In genomic region chr9:136838314-136839228, GRCh38 we compare ENCODE assay signal across 19 cellular contexts. TPM values are rescaled to one million over a fixed set of nuclear protein-coding genes. Genes with fewer than 3 reads are reported as not detected.
DNase-seq lines count a peak whose midpoint lies in the region; ATAC-seq, FAIRE-seq and TF ChIP-seq lines count a peak whose summit lies in the region.
"Had no signal": no experiment of that assay in that cellular context is flagged by ENCODE, and none has a peak within 500 bp of the region (broad histone marks: within the 10 kb centered on the region; RNA-seq: fewer than 3 reads in every experiment).

No MANE protein-coding gene starts in this region.

- intact Hi-C loops in K562 (cut with micrococcal nuclease): no loop called here
- intact Hi-C loops in pancreas (cut with DNase I): no loop called here

- TF ChIP-seq CTCF in K562 (IDR thresholded peaks at IDR 0.05 in 2 of 3, conservative IDR thresholded peaks at IDR 0.05 in 1 of 3; ENCODE audit: insufficient read depth in 2 of 3, low read depth in 1 of 3, low read length in 3 of 3): no peak
- no peak for TF ChIP-seq CTCF in pancreas (IDR thresholded peaks at IDR 0.05)

- H3K4me2 ChIP-seq in K562 (ENCODE audit: insufficient read depth, low read length): no peak overlapping the region
- H3K4me2 ChIP-seq: KMS-11, SK-N-SH had no signal

- no peaks in the 10 kb centered on the region for H3K27me3 ChIP-seq in K562 (ENCODE audit: control insufficient read depth in 2 of 2, insufficient read depth in 2 of 2, low read length in 2 of 2)
- H3K27me3 ChIP-seq in pancreas: no peaks in the 10 kb centered on the region
- H3K27me3 ChIP-seq: Peyer's patch had no signal

- in situ Hi-C loops in G401 (cut with HindIII; ENCODE audit: low sequenced_read_pairs): no loop called here
- in situ Hi-C loops in K562 (cut with MboI): no loop called here

- ATAC-seq in K562: no peak
- no peak for ATAC-seq in pancreas
- ATAC-seq: CD8-positive, alpha-beta T cell; Right ventricle myocardium inferior had no signal

- FAIRE-seq in K562 (lab: Jason Lieb, UNC): no peak
- FAIRE-seq in pancreas (lab: Jason Lieb, UNC): no peak

- peaks cover 12 to 85% of the 10 kb centered on the region in 2 experiments for H3K4me1 ChIP-seq in K562 (replicated peaks in 1 of 2; ENCODE audit: control insufficient read depth in 2 of 2, insufficient read depth in 2 of 2, low read length in 2 of 2)
- H3K4me1 ChIP-seq in pancreas: peaks cover 21 to 26% (median 26%) of the 10 kb centered on the region in 3 donors

- H3K9ac ChIP-seq in K562 (ENCODE audit: insufficient read depth in 1 of 2, low read depth in 2 of 2, low read length in 2 of 2): peak overlapping the region in 1 of 2 experiments; percentile 75; a peak in 2 of 4 replicates
- H3K9ac ChIP-seq: KMS-11, SK-N-SH had no signal

- peaks cover 3% of the 10 kb centered on the region for H3K9me1 ChIP-seq in K562 (ENCODE audit: control insufficient read depth, insufficient read depth, low read length)

- H3K9me3 ChIP-seq in K562 (replicated peaks; ENCODE audit: control insufficient read depth, insufficient read depth, low read depth, low read length) (no peaks in the 10 kb centered on the region), pancreas (no peaks in the 10 kb centered on the region)
- H3K9me3 ChIP-seq: Peyer's patch, SK-N-SH had no signal

- H3K4me3 ChIP-seq in K562 (no peak overlapping the region), pancreas (no peak overlapping the region)
- H3K4me3 ChIP-seq: Peyer's patch had no signal

- CTCF ChIA-PET in K562 (lab: Yijun Ruan, JAX; ENCODE audit: low intra/inter-chr PET ratio): no interaction called here

- POLR2A ChIA-PET in K562 (lab: Yijun Ruan, JAX): interaction anchor here (0.6 to 1.3 kb wide), 5 partner anchors 8 to 159 kb away, joined by 3 to 5 read pairs (median 3); no protein-coding TSS in a partner anchor

- H2AFZ ChIP-seq in K562 (ENCODE audit: low read depth, low read length): no peak overlapping the region

- TF ChIP-seq EP300 in K562 (IDR thresholded peaks at IDR 0.05; ENCODE audit: low read length): no peak

- no TSS peak for BruUV-seq in K562 (replicated peaks; lab: Mats Ljungman, UMichigan)

- H3K79me2 ChIP-seq in K562 (ENCODE audit: control insufficient read depth, insufficient read depth, low read length): no peaks in the 10 kb centered on the region

- DNase-seq in G401 (ENCODE audit: low spot score) (peak; percentile 52), HK-2 (ENCODE audit: unreplicated experiment) (peak; percentile 50), K562 (ENCODE audit: extremely low read depth in 1 of 4, low spot score in 3 of 4) (no peak), pancreas (peak in 4 of 6 donors; percentile 21 to 72 (median 38)), SHP77 treated with DMSO at 0.1 percent for 48 hours (lab: John Stamatoyannopoulos, UW) (no peak), Ammon's horn (ENCODE audit: low spot score) (no peak), SIG-M5 (lab: John Stamatoyannopoulos, UW) (no peak)
- DNase-seq: ACHN, EL, HFFc6, NCI-H1092 treated with DMSO at 0.1 percent for 48 hours, NCI-H146, NCI-H2029, NCI-H524 treated with DMSO at 0.1 percent for 48 hours, Peyer's patch, SK-N-SH had no signal

- 81% methylated on average over 17 of the region's 29 CpGs for WGBS in K562 (ENCODE audit: insufficient coverage, low coverage, missing lambda C conversion rate)
- 84% methylated on average over 29 of the region's 29 CpGs for WGBS in pancreas, 2 donors

- peaks cover 17% of the 10 kb centered on the region for H4K20me1 ChIP-seq in K562 (replicated peaks; ENCODE audit: control insufficient read depth, insufficient read depth, low read length)

- no peak for TF ChIP-seq RAD21 in K562 (CRISPR knock-in tag; conservative IDR thresholded peaks at IDR 0.05 in 1 of 2, IDR thresholded peaks at IDR 0.05 in 1 of 2)

- H3K27ac ChIP-seq in K562 (ENCODE audit: extremely low read depth, low read depth, low read length): no peak overlapping the region
- H3K27ac ChIP-seq in pancreas: no peak overlapping the region
- H3K27ac ChIP-seq: KMS-11 had no signal

- TF ChIP-seq POLR2A in K562 (conservative IDR thresholded peaks at IDR 0.05): peak; percentile 34; the same call in 1 of the 2 replicates

- H3K36me3 ChIP-seq in K562 (ENCODE audit: control insufficient read depth, insufficient read depth, low read length): peaks cover 67% of the 10 kb centered on the region; the same call in 2 of the 3 replicates
- peaks cover 0 to 12% (median 0%) of the 10 kb centered on the region in 3 donors for H3K36me3 ChIP-seq in pancreas

RNA-seq across cellular contexts. Expression of gene AJM1, which starts 3.7 kb away (rescaled TPM):
- total RNA-seq in G401 (2014; rRNA removed; shearing (Covaris generic)): 0.49 and 1.1 TPM in 2 replicates
- 3.5 and 12.8 TPM in 2 replicates for total RNA-seq in K562 (2011; cell fraction: chromatin; rRNA removed; ENCODE audit: low replicate concordance)
- total RNA-seq in K562 (2011; cell fraction: nucleolus; rRNA removed): 13.2 and 13.6 TPM in 2 replicates
- 7.8 and 10.9 TPM in 2 replicates for total RNA-seq in K562 (2011; cell fraction: nucleoplasm; rRNA removed)
- 2.0 and 2.8 TPM in 2 replicates for total RNA-seq in K562 (2014; rRNA removed)
- 0.07 TPM in 1 of 2 replicates, not detected in the other for total RNA-seq in K562 (2014; rRNA removed; fragmentation: Illumina TruSeq; extraction: Trizol)
- total RNA-seq in K562 (2015; rRNA removed; fragmentation: Illumina TruSeq; extraction: Trizol): 0.83 and 0.94 TPM in 2 replicates
- 3.2 TPM in 2 replicates for total RNA-seq in K562 (2021)
- polyA plus RNA-seq in K562 (2011; rRNA removed): 0.46 and 1.1 TPM in 2 replicates
- polyA plus RNA-seq in K562 (2011; cell fraction: cytosol; rRNA removed): 0.49 and 1.00 TPM in 2 replicates
- 11.7 and 16.6 TPM in 2 replicates for polyA plus RNA-seq in K562 (2011; cell fraction: nucleus; rRNA removed)
- 2.1 and 4.3 TPM in 2 replicates for polyA plus RNA-seq in K562 (2012)
- polyA plus RNA-seq in K562 (2014; fragmentation: Illumina TruSeq; extraction: Trizol): 0.06 and 0.54 TPM in 2 replicates
- under 1 TPM in 1 of 2 experiments, not detected in 1; 0.01 TPM for polyA plus RNA-seq in K562 (2014; fragmentation: Nextera tagmentation; extraction: Ambion mirVana)
- 2.2 and 3.7 TPM in 2 replicates for polyA plus RNA-seq in K562 (2014; rRNA removed)
- polyA minus RNA-seq in K562 (2011; rRNA and poly(A)+ RNA removed): 0.11 and 0.12 TPM in 2 replicates
- 0.86 and 1.3 TPM in 2 replicates for polyA minus RNA-seq in K562 (2011; cell fraction: cytosol; rRNA and poly(A)+ RNA removed)
- polyA minus RNA-seq in K562 (2011; cell fraction: nucleus; rRNA and poly(A)+ RNA removed): 2.6 and 3.0 TPM in 2 replicates
- 1 to 10 TPM; 2.9 to 5.5 (median 4.2) TPM for total RNA-seq in pancreas
- 10 to 100 TPM in 1 of 2 donors, 1 to 10 TPM in 1; 9.0 to 11.7 TPM for polyA plus RNA-seq in pancreas

RNA-seq across cellular contexts. Expression of gene PHPT1, which starts 10.6 kb away (rescaled TPM):
- total RNA-seq in G401 (2014; rRNA removed; shearing (Covaris generic)): 139 and 226 TPM in 2 replicates
- 45.1 and 180 TPM in 2 replicates for total RNA-seq in K562 (2011; cell fraction: chromatin; rRNA removed; ENCODE audit: low replicate concordance)
- 169 and 176 TPM in 2 replicates for total RNA-seq in K562 (2011; cell fraction: nucleolus; rRNA removed)
- total RNA-seq in K562 (2011; cell fraction: nucleoplasm; rRNA removed): 73.7 and 101 TPM in 2 replicates
- total RNA-seq in K562 (2014; rRNA removed) (114 and 142 TPM in 2 replicates), K562 (2014; rRNA removed; fragmentation: Illumina TruSeq; extraction: Trizol) (16.4 and 20.9 TPM in 2 replicates), K562 (2015; rRNA removed; fragmentation: Illumina TruSeq; extraction: Trizol) (93.0 and 96.7 TPM in 2 replicates), K562 (2021) (126 and 135 TPM in 2 replicates), pancreas (10 to 100 TPM; 75.2 to 95.5 (median 79.0) TPM)
- polyA plus RNA-seq in K562 (2011; rRNA removed) (50.9 and 84.3 TPM in 2 replicates), K562 (2014; fragmentation: Illumina TruSeq; extraction: Trizol) (80.2 and 98.6 TPM in 2 replicates), K562 (2014; fragmentation: Nextera tagmentation; extraction: Ambion mirVana) (100 to 1,000 TPM; 131 to 166 TPM), K562 (2014; rRNA removed) (129 and 161 TPM in 2 replicates), pancreas (100 to 1,000 TPM; 180 to 189 TPM)
- polyA plus RNA-seq in K562 (2011; cell fraction: cytosol; rRNA removed): 137 and 211 TPM in 2 replicates
- 314 and 360 TPM in 2 replicates for polyA plus RNA-seq in K562 (2011; cell fraction: nucleus; rRNA removed)
- polyA plus RNA-seq in K562 (2012): 124 and 150 TPM in 2 replicates
- 7.0 and 7.2 TPM in 2 replicates for polyA minus RNA-seq in K562 (2011; rRNA and poly(A)+ RNA removed)
- 19.4 and 27.9 TPM in 2 replicates for polyA minus RNA-seq in K562 (2011; cell fraction: cytosol; rRNA and poly(A)+ RNA removed)
- 31.0 and 41.3 TPM in 2 replicates for polyA minus RNA-seq in K562 (2011; cell fraction: nucleus; rRNA and poly(A)+ RNA removed)

RNA-seq across cellular contexts. Expression of gene MAMDC4, which starts 13.6 kb away (rescaled TPM):
- total RNA-seq in G401 (2014; rRNA removed; shearing (Covaris generic)): 1.9 TPM in 2 replicates
- 9.8 and 44.0 TPM in 2 replicates for total RNA-seq in K562 (2011; cell fraction: chromatin; rRNA removed; ENCODE audit: low replicate concordance)
- total RNA-seq in K562 (2011; cell fraction: nucleolus; rRNA removed): 38.6 and 45.4 TPM in 2 replicates
- total RNA-seq in K562 (2011; cell fraction: nucleoplasm; rRNA removed): 15.4 and 16.5 TPM in 2 replicates
- total RNA-seq in K562 (2014; rRNA removed): 4.5 and 7.1 TPM in 2 replicates
- 0.10 and 0.47 TPM in 2 replicates for total RNA-seq in K562 (2014; rRNA removed; fragmentation: Illumina TruSeq; extraction: Trizol)
- 2.9 and 3.6 TPM in 2 replicates for total RNA-seq in K562 (2015; rRNA removed; fragmentation: Illumina TruSeq; extraction: Trizol)
- total RNA-seq in K562 (2021): 9.6 and 11.0 TPM in 2 replicates
- 1.3 and 3.6 TPM in 2 replicates for polyA plus RNA-seq in K562 (2011; rRNA removed)
- 0.74 and 2.6 TPM in 2 replicates for polyA plus RNA-seq in K562 (2011; cell fraction: cytosol; rRNA removed)
- 45.8 and 94.5 TPM in 2 replicates for polyA plus RNA-seq in K562 (2011; cell fraction: nucleus; rRNA removed)
- 6.9 and 15.2 TPM in 2 replicates for polyA plus RNA-seq in K562 (2012)
- polyA plus RNA-seq in K562 (2014; fragmentation: Illumina TruSeq; extraction: Trizol): 1.5 and 2.2 TPM in 2 replicates
- polyA plus RNA-seq in K562 (2014; fragmentation: Nextera tagmentation; extraction: Ambion mirVana): under 1 TPM; 0.03 to 0.18 TPM
- polyA plus RNA-seq in K562 (2014; rRNA removed): 7.9 and 10.8 TPM in 2 replicates
- 0.06 and 0.21 TPM in 2 replicates for polyA minus RNA-seq in K562 (2011; rRNA and poly(A)+ RNA removed)
- polyA minus RNA-seq in K562 (2011; cell fraction: cytosol; rRNA and poly(A)+ RNA removed): 1.1 and 1.5 TPM in 2 replicates
- 5.0 and 5.6 TPM in 2 replicates for polyA minus RNA-seq in K562 (2011; cell fraction: nucleus; rRNA and poly(A)+ RNA removed)
- total RNA-seq in pancreas: 10 to 100 TPM in 1 of 6 donors, 1 to 10 TPM in 5; 3.0 to 13.3 (median 4.8) TPM
- 10 to 100 TPM; 28.7 to 38.6 TPM for polyA plus RNA-seq in pancreas

RNA-seq across cellular contexts. Expression of gene EDF1, which starts 27.5 kb away (rescaled TPM):
- total RNA-seq in G401 (2014; rRNA removed; shearing (Covaris generic)): 308 and 348 TPM in 2 replicates
- 59.6 and 137 TPM in 2 replicates for total RNA-seq in K562 (2011; cell fraction: chromatin; rRNA removed; ENCODE audit: low replicate concordance)
- total RNA-seq in K562 (2011; cell fraction: nucleolus; rRNA removed): 95.8 and 97.7 TPM in 2 replicates
- total RNA-seq in K562 (2011; cell fraction: nucleoplasm; rRNA removed): 83.2 and 87.5 TPM in 2 replicates
- total RNA-seq in K562 (2014; rRNA removed): 532 and 564 TPM in 2 replicates
- 132 and 198 TPM in 2 replicates for total RNA-seq in K562 (2014; rRNA removed; fragmentation: Illumina TruSeq; extraction: Trizol)
- total RNA-seq in K562 (2015; rRNA removed; fragmentation: Illumina TruSeq; extraction: Trizol): 363 and 368 TPM in 2 replicates
- total RNA-seq in K562 (2021): 302 and 324 TPM in 2 replicates
- polyA plus RNA-seq in K562 (2011; rRNA removed): 235 TPM in 2 replicates
- polyA plus RNA-seq in K562 (2011; cell fraction: cytosol; rRNA removed): 308 and 335 TPM in 2 replicates
- polyA plus RNA-seq in K562 (2011; cell fraction: nucleus; rRNA removed): 223 and 253 TPM in 2 replicates
- polyA plus RNA-seq in K562 (2012): 389 and 638 TPM in 2 replicates
- polyA plus RNA-seq in K562 (2014; fragmentation: Illumina TruSeq; extraction: Trizol): 318 and 384 TPM in 2 replicates
- 100 to 1,000 TPM in 1 of 2 experiments, 10 to 100 TPM in 1; 81.0 to 108 TPM for polyA plus RNA-seq in K562 (2014; fragmentation: Nextera tagmentation; extraction: Ambion mirVana)
- 526 and 558 TPM in 2 replicates for polyA plus RNA-seq in K562 (2014; rRNA removed)
- polyA minus RNA-seq in K562 (2011; rRNA and poly(A)+ RNA removed): 128 and 129 TPM in 2 replicates
- 82.8 and 116 TPM in 2 replicates for polyA minus RNA-seq in K562 (2011; cell fraction: cytosol; rRNA and poly(A)+ RNA removed)
- 37.3 and 41.4 TPM in 2 replicates for polyA minus RNA-seq in K562 (2011; cell fraction: nucleus; rRNA and poly(A)+ RNA removed)
- total RNA-seq in pancreas: 100 to 1,000 TPM; 230 to 422 (median 268) TPM
- 100 to 1,000 TPM; 443 to 612 TPM for polyA plus RNA-seq in pancreas

RNA-seq across cellular contexts. Expression of gene RABL6, which starts 30.8 kb away (rescaled TPM):
- total RNA-seq in G401 (2014; rRNA removed; shearing (Covaris generic)): 199 and 222 TPM in 2 replicates
- 250 and 572 TPM in 2 replicates for total RNA-seq in K562 (2011; cell fraction: chromatin; rRNA removed; ENCODE audit: low replicate concordance)
- 321 and 330 TPM in 2 replicates for total RNA-seq in K562 (2011; cell fraction: nucleolus; rRNA removed)
- total RNA-seq in K562 (2011; cell fraction: nucleoplasm; rRNA removed): 231 and 237 TPM in 2 replicates
- total RNA-seq in K562 (2014; rRNA removed): 141 and 154 TPM in 2 replicates
- 34.2 and 44.6 TPM in 2 replicates for total RNA-seq in K562 (2014; rRNA removed; fragmentation: Illumina TruSeq; extraction: Trizol)
- 84.5 and 85.0 TPM in 2 replicates for total RNA-seq in K562 (2015; rRNA removed; fragmentation: Illumina TruSeq; extraction: Trizol)
- 165 and 181 TPM in 2 replicates for total RNA-seq in K562 (2021)
- polyA plus RNA-seq in K562 (2011; rRNA removed): 109 and 142 TPM in 2 replicates
- 89.0 and 119 TPM in 2 replicates for polyA plus RNA-seq in K562 (2011; cell fraction: cytosol; rRNA removed)
- 341 and 396 TPM in 2 replicates for polyA plus RNA-seq in K562 (2011; cell fraction: nucleus; rRNA removed)
- 134 and 138 TPM in 2 replicates for polyA plus RNA-seq in K562 (2012)
- 68.9 and 82.6 TPM in 2 replicates for polyA plus RNA-seq in K562 (2014; fragmentation: Illumina TruSeq; extraction: Trizol)
- 1 to 10 TPM; 5.6 to 6.4 TPM for polyA plus RNA-seq in K562 (2014; fragmentation: Nextera tagmentation; extraction: Ambion mirVana)
- polyA plus RNA-seq in K562 (2014; rRNA removed): 121 and 124 TPM in 2 replicates
- polyA minus RNA-seq in K562 (2011; rRNA and poly(A)+ RNA removed): 64.4 and 75.7 TPM in 2 replicates
- polyA minus RNA-seq in K562 (2011; cell fraction: cytosol; rRNA and poly(A)+ RNA removed): 71.6 and 75.2 TPM in 2 replicates
- polyA minus RNA-seq in K562 (2011; cell fraction: nucleus; rRNA and poly(A)+ RNA removed): 89.1 and 116 TPM in 2 replicates
- 10 to 100 TPM; 50.7 to 76.5 (median 60.4) TPM for total RNA-seq in pancreas
- polyA plus RNA-seq in pancreas: 100 to 1,000 TPM in 1 of 2 donors, 10 to 100 TPM in 1; 98.0 to 119 TPM

Comparison
In these comparisons a context has a peak if more than half of its experiments do, and no peak if none do; other contexts are left out.
1. DNase-seq: peak in G401 (single experiment), HK-2 (single experiment) and pancreas (4 of 6); none in K562 (0 of 4), SHP77 treated with DMSO at 0.1 percent for 48 hours (single experiment), Ammon's horn (single experiment) and SIG-M5 (single experiment).